ENCODE assay signal across 25 cellular contexts in genomic region chr5:131261483-131261882, GRCh38. TPM values are rescaled to one million over a fixed set of nuclear protein-coding genes. Genes with fewer than 3 reads are reported as not detected.
DNase-seq lines count a peak whose midpoint lies in the region; ATAC-seq, FAIRE-seq and TF ChIP-seq lines count a peak whose summit lies in the region.
"Had no signal": no experiment of that assay in that cellular context is flagged by ENCODE, and none has a peak within 500 bp of the region (broad histone marks: within the 10 kb centered on the region; RNA-seq: fewer than 3 reads in every experiment).

No MANE protein-coding gene starts in this region.

- peaks cover 60% of the 10 kb centered on the region for H3K79me2 ChIP-seq in Karpas-422 (ENCODE audit: low read length)

- H2AFZ ChIP-seq in Karpas-422 (ENCODE audit: low read length) = no peak overlapping the region

- peaks cover 66% of the 10 kb centered on the region for H3K4me1 ChIP-seq in CD4-positive, alpha-beta memory T cell (ENCODE audit: insufficient read depth, low read length)
- H3K4me1 ChIP-seq in Karpas-422 (ENCODE audit: low read length) = peaks cover 48% of the 10 kb centered on the region
- H3K4me1 ChIP-seq in prostate gland (replicated peaks) = peaks cover 7% of the 10 kb centered on the region

- no peaks in the 10 kb centered on the region for H3K27me3 Mint-ChIP-seq in CD4-positive, alpha-beta memory T cell
- no peaks in the 10 kb centered on the region for H3K27me3 Mint-ChIP-seq in activated naive CD8-positive, alpha-beta T cell treated with anti-CD3 and anti-CD28 coated beads for 36 hours
- H3K27me3 Mint-ChIP-seq: naive B cell; stimulated activated naive B cell treated with anti-CD40 and anti-IgM and Interleukin-4, amounts not matched to agents 10 μg/mL and 1 μg/mL and 100 μg/mL, for 72 hours had no signal

- no peak for FAIRE-seq in GM19239 (lab: Jason Lieb, UNC)
- FAIRE-seq: endometrium had no signal

- no peak overlapping the region for H3K9ac ChIP-seq in Karpas-422 (ENCODE audit: low read length)
- H3K9ac ChIP-seq: SK-N-SH had no signal

- no peaks in the 10 kb centered on the region for H3K9me3 ChIP-seq in CD4-positive, alpha-beta memory T cell (ENCODE audit: control insufficient read depth in 1 of 2, low read length in 2 of 2)
- H3K9me3 ChIP-seq in Karpas-422 (ENCODE audit: low read length) (no peaks in the 10 kb centered on the region), prostate gland (no peaks in the 10 kb centered on the region)
- H3K9me3 ChIP-seq: left ventricle myocardium inferior, SK-N-SH had no signal

- no peak overlapping the region for H3K4me3 ChIP-seq in CD4-positive, alpha-beta memory T cell (ENCODE audit: low read length in 2 of 2)
- H3K4me3 ChIP-seq in Karpas-422 (ENCODE audit: low read length) = no peak overlapping the region
- no peak overlapping the region for H3K4me3 ChIP-seq in prostate gland
- H3K4me3 ChIP-seq: left ventricle myocardium inferior, smooth muscle cell had no signal

- CTCF ChIA-PET in CD4-positive, alpha-beta memory T cell (lab: Charles Lee; ENCODE audit: partially characterized antibody) = interaction anchor here (0.8 to 5.6 kb wide), 6 partner anchors 9 to 122 kb away, joined by 3 to 49 read pairs (median 3); partner anchors contain the start of gene HINT1

- POLR2A ChIA-PET in CD4-positive, alpha-beta memory T cell (lab: Charles Lee; ENCODE audit: partially characterized antibody) = interaction anchor here (0.6 to 30.3 kb wide), 11 partner anchors 2 to 136 kb away, joined by 3 to 1078 read pairs (median 23); partner anchors contain the start of genes CDC42SE2 and HINT1

- peaks cover 38 to 68% (median 53%) of the 10 kb centered on the region in 4 donors for H3K4me1 Mint-ChIP-seq in CD4-positive, alpha-beta memory T cell
- H3K4me1 Mint-ChIP-seq in activated naive CD8-positive, alpha-beta T cell treated with anti-CD3 and anti-CD28 coated beads for 36 hours = peaks cover 52% of the 10 kb centered on the region

- DNase-seq in CD4-positive, alpha-beta memory T cell = no peak
- DNase-seq in Karpas-422 (no peak), prostate gland (ENCODE audit: low spot score) (no peak), NOMO-1 (lab: John Stamatoyannopoulos, UW; ENCODE audit: unreplicated experiment in 2 of 2) (no peak), GM19239 (ENCODE audit: insufficient read length, low spot score) (no peak)
- no peak for DNase-seq in activated naive CD8-positive, alpha-beta T cell treated with anti-CD3 and anti-CD28 coated beads for 36 hours
- DNase-seq: activated gamma-delta T cell treated with Interleukin-2 at 50 U/mL for 16 hours; aorta; CD8-positive, alpha-beta T cell; HFFc6; hypothalamus; KG1; left ventricle myocardium inferior; naive B cell; NCI-H1694; NCI-H524 treated with DMSO at 0.1 percent for 48 hours; retina; RPMI8226; SK-N-SH; stimulated activated naive B cell treated with anti-CD40 and anti-IgM and Interleukin-4, amounts not matched to agents 10 μg/mL and 1 μg/mL and 100 μg/mL, for 72 hours had no signal

- no peak for ATAC-seq in GM21825 (IDR thresholded peaks at IDR 0.05; ENCODE audit: unreplicated experiment)
- ATAC-seq: CD8-positive, alpha-beta T cell; stimulated activated naive B cell treated with anti-CD40 and anti-IgM and Interleukin-4, amounts not matched to agents 10 μg/mL and 1 μg/mL and 100 μg/mL, for 72 hours had no signal

- intact Hi-C loops in CD4-positive, alpha-beta memory T cell (cut with micrococcal nuclease) = loop anchor here (10.0 kb wide), 1 partner anchor 533 kb away; the partner anchor contains the start of gene FNIP1
- intact Hi-C loops in prostate gland (cut with DNase I) = no loop called here

- peaks cover 20 to 48% of the 10 kb centered on the region in 2 donors for H3K36me3 Mint-ChIP-seq in CD4-positive, alpha-beta memory T cell
- H3K36me3 Mint-ChIP-seq in activated naive CD8-positive, alpha-beta T cell treated with anti-CD3 and anti-CD28 coated beads for 36 hours = peaks cover 35% of the 10 kb centered on the region
- H3K36me3 Mint-ChIP-seq: naive B cell had no signal

- peak overlapping the region in 5 of 8 donors; percentile 2 to 78 (median 26) for H3K4me3 Mint-ChIP-seq in CD4-positive, alpha-beta memory T cell
- H3K4me3 Mint-ChIP-seq in activated naive CD8-positive, alpha-beta T cell treated with anti-CD3 and anti-CD28 coated beads for 36 hours = no peak overlapping the region
- H3K4me3 Mint-ChIP-seq: HFFc6; stimulated activated naive B cell treated with anti-CD40 and anti-IgM and Interleukin-4, amounts not matched to agents 10 μg/mL and 1 μg/mL and 100 μg/mL, for 72 hours had no signal

- no peaks in the 10 kb centered on the region for H3K9me3 Mint-ChIP-seq in CD4-positive, alpha-beta memory T cell
- H3K9me3 Mint-ChIP-seq in activated naive CD8-positive, alpha-beta T cell treated with anti-CD3 and anti-CD28 coated beads for 36 hours = no peaks in the 10 kb centered on the region
- H3K9me3 Mint-ChIP-seq: CD8-positive, alpha-beta T cell; HFFc6; naive B cell; stimulated activated naive B cell treated with anti-CD40 and anti-IgM and Interleukin-4, amounts not matched to agents 10 μg/mL and 1 μg/mL and 100 μg/mL, for 72 hours; T-helper 2 cell treated with Interferon-gamma antibody and Interleukin-4, amounts not matched to agents 5 μg/mL and 100 μg/mL, for 36 hours had no signal

- peaks cover 5% of the 10 kb centered on the region; the same call in 1 of the 2 replicates for H4K20me1 ChIP-seq in Karpas-422 (ENCODE audit: insufficient read depth, low read depth, low read length)

- WGBS in prostate gland = 94% methylated on average over 6 of the region's 6 CpGs

- H3K9me2 ChIP-seq in Karpas-422 (replicated peaks; ENCODE audit: insufficient read depth, low read length) = no peaks in the 10 kb centered on the region
- H3K9me2 ChIP-seq: SK-N-SH had no signal

- no peak for TF ChIP-seq POLR2A in prostate gland (IDR thresholded peaks at IDR 0.05)

- peak overlapping the region in 6 of 7 donors; percentile 7 to 92 (median 22) for H3K27ac Mint-ChIP-seq in CD4-positive, alpha-beta memory T cell
- peak overlapping the region; percentile 34 for H3K27ac Mint-ChIP-seq in activated naive CD8-positive, alpha-beta T cell treated with anti-CD3 and anti-CD28 coated beads for 36 hours
- H3K27ac Mint-ChIP-seq: HFFc6; stimulated activated naive B cell treated with anti-CD40 and anti-IgM and Interleukin-4, amounts not matched to agents 10 μg/mL and 1 μg/mL and 100 μg/mL, for 72 hours had no signal

- no peaks in the 10 kb centered on the region for H3K27me3 ChIP-seq in CD4-positive, alpha-beta memory T cell (ENCODE audit: insufficient read depth, low read length)
- H3K27me3 ChIP-seq in Karpas-422 (ENCODE audit: low read length) (no peaks in the 10 kb centered on the region), prostate gland (replicated peaks; ENCODE audit: insufficient read depth) (no peaks in the 10 kb centered on the region)

- H3K27ac ChIP-seq in CD4-positive, alpha-beta memory T cell (ENCODE audit: low read depth, low read length) = peak overlapping the region; percentile 1
- H3K27ac ChIP-seq in Karpas-422 (ENCODE audit: low read length) (peak overlapping the region; percentile 78; the same call in 1 of the 2 replicates), prostate gland (peak overlapping the region; percentile 19 to 57)
- H3K27ac ChIP-seq: left ventricle myocardium inferior, VCaP had no signal

- H3K36me3 ChIP-seq in CD4-positive, alpha-beta memory T cell (ENCODE audit: insufficient read depth, low read length) = no peaks in the 10 kb centered on the region
- H3K36me3 ChIP-seq in Karpas-422 (ENCODE audit: insufficient read depth, low read length) = peaks cover 17% of the 10 kb centered on the region; the same call in 1 of the 2 replicates
- no peaks in the 10 kb centered on the region for H3K36me3 ChIP-seq in prostate gland
- H3K36me3 ChIP-seq: left ventricle myocardium inferior had no signal

- TF ChIP-seq CTCF in prostate gland (IDR thresholded peaks at IDR 0.05) = no peak

- H3K4me2 ChIP-seq in Karpas-422 (ENCODE audit: low read depth, low read length, poor library complexity, severe bottlenecking) = peak overlapping the region; percentile 86
- H3K4me2 ChIP-seq: SK-N-SH, smooth muscle cell had no signal

RNA-seq across cellular contexts. Expression of gene CDC42SE2, which starts 2.4 kb away (rescaled TPM):
- 100 to 1,000 TPM; 298 to 316 TPM for total RNA-seq in CD4-positive, alpha-beta memory T cell
- 100 to 1,000 TPM; 414 to 773 TPM for polyA plus RNA-seq in CD4-positive, alpha-beta memory T cell
- total RNA-seq in Karpas-422 (2014; rRNA removed; shearing (Covaris generic); ENCODE audit: low replicate concordance) = 57.4 and 143 TPM in 2 replicates
- total RNA-seq in activated naive CD8-positive, alpha-beta T cell treated with anti-CD3 and anti-CD28 coated beads for 36 hours = 100 to 1,000 TPM; 112 to 116 TPM
- total RNA-seq in prostate gland = 10 to 100 TPM; 51.0 to 63.5 TPM

Comparison
In these comparisons a context has a peak if more than half of its experiments do, and no peak if none do; other contexts are left out.
1. H3K27ac ChIP-seq: peak in every context shown above with its lines; median percentile 78 in Karpas-422; 38 in prostate gland; 1 in CD4-positive, alpha-beta memory T cell.